In genomic region chr9:13266172-13266571, GRCh38 we compare ENCODE assay signal across 17 cellular contexts. TPM values are rescaled to one million over a fixed set of nuclear protein-coding genes. Genes with fewer than 3 reads are reported as not detected.
DNase-seq lines count a peak whose midpoint lies in the region; ATAC-seq, FAIRE-seq and TF ChIP-seq lines count a peak whose summit lies in the region.
"Had no signal": no experiment of that assay in that cellular context is flagged by ENCODE, and none has a peak within 500 bp of the region (broad histone marks: within the 10 kb centered on the region; RNA-seq: fewer than 3 reads in every experiment).

No MANE protein-coding gene starts in this region.

- ATAC-seq in right lobe of liver (peak in 2 of 4 donors; percentile 45 to 47), HepG2 (no peak), mucosa of descending colon (no peak)
- no peak for ATAC-seq in activated T-helper 17 cell treated with anti-CD3 and anti-CD28 coated beads, Interleukin-2, amount 50 U/mL, for 72 hours (replicated peaks)
- ATAC-seq: left lobe of liver had no signal

- H3K9me3 Mint-ChIP-seq in chondrocyte (ENCODE audit: low read depth) (no peaks in the 10 kb centered on the region), mesothelial cell of epicardium (peaks cover 2% of the 10 kb centered on the region)
- peaks cover 4% of the 10 kb centered on the region for H3K9me3 Mint-ChIP-seq in activated T-helper 17 cell treated with anti-CD3 and anti-CD28 coated beads, Interleukin-2, amount 50 U/mL, for 72 hours
- H3K9me3 Mint-ChIP-seq: activated naive CD4-positive, alpha-beta T cell treated with anti-CD3 and anti-CD28 coated beads, Interleukin-2, amount 10 ng/mL, durations not matched to agents 7 days and 5 days; H9 had no signal

- BruUV-seq in HepG2 (replicated peaks; lab: Mats Ljungman, UMichigan) = no TSS peak

- intact Hi-C loops in right lobe of liver (cut with DNase I) = no loop called here
- intact Hi-C loops in HepG2 (cut with micrococcal nuclease; ENCODE audit: unreplicated experiment) = no loop called here
- intact Hi-C loops in mucosa of descending colon (cut with DNase I, micrococcal nuclease) = no loop called here

- H2AFZ ChIP-seq in HepG2 (ENCODE audit: low read length) = no peak overlapping the region

- no peaks in the 10 kb centered on the region for H3K27me3 ChIP-seq in right lobe of liver
- no peaks in the 10 kb centered on the region for H3K27me3 ChIP-seq in HepG2 (ENCODE audit: control insufficient read depth in 1 of 2, insufficient read depth in 2 of 2, low read length in 2 of 2)
- H3K27me3 ChIP-seq: neutrophil had no signal

- H3K9me3 ChIP-seq in right lobe of liver (no peaks in the 10 kb centered on the region), HepG2 (ENCODE audit: low read length) (no peaks in the 10 kb centered on the region), mucosa of descending colon (no peaks in the 10 kb centered on the region)
- H3K9me3 ChIP-seq: neutrophil had no signal

- no peak for TF ChIP-seq EP300 in HepG2 (IDR thresholded peaks at IDR 0.05; ENCODE audit: low read depth in 2 of 2, low read length in 2 of 2)
- no peak for TF ChIP-seq EP300 in HepG2 (CRISPR knock-in tag; IDR thresholded peaks at IDR 0.05; ENCODE audit: borderline replicate concordance)

- TF ChIP-seq POLR2A in right lobe of liver (IDR thresholded peaks at IDR 0.05) = no peak
- TF ChIP-seq POLR2A in HepG2 (IDR thresholded peaks at IDR 0.05; ENCODE audit: insufficient read depth in 1 of 2, low read depth in 2 of 2, low read length in 2 of 2) = no peak

- DNase-seq in right lobe of liver = no peak
- DNase-seq in HepG2 (ENCODE audit: low spot score) = no peak
- no peak for DNase-seq in chondrocyte (ENCODE audit: low spot score)
- DNase-seq in mesothelial cell of epicardium (ENCODE audit: low spot score in 2 of 2, unreplicated experiment in 2 of 2) = no peak
- no peak for DNase-seq in mucosa of descending colon
- no peak for DNase-seq in D341Med (ENCODE audit: low spot score)
- DNase-seq in NCI-H69 (lab: John Stamatoyannopoulos, UW) = no peak
- DNase-seq: activated CD4-positive, alpha-beta memory T cell treated with anti-CD3 and anti-CD28 coated beads for 36 hours; activated naive CD4-positive, alpha-beta T cell treated with anti-CD3 and anti-CD28 coated beads, Interleukin-2, amount 10 ng/mL, durations not matched to agents 7 days and 5 days; H9; MV-4-11; NCI-H524 treated with DMSO at 0.1 percent for 48 hours had no signal

- no peaks in the 10 kb centered on the region for H3K79me2 ChIP-seq in HepG2 (ENCODE audit: insufficient read depth, low read length)

- H3K27ac Mint-ChIP-seq in chondrocyte (ENCODE audit: unreplicated experiment) (peak overlapping the region; percentile 52), mesothelial cell of epicardium (peak overlapping the region; percentile 72)
- H3K27ac Mint-ChIP-seq in activated T-helper 17 cell treated with anti-CD3 and anti-CD28 coated beads, Interleukin-2, amount 50 U/mL, for 72 hours = no peak overlapping the region
- H3K27ac Mint-ChIP-seq: activated CD4-positive, alpha-beta memory T cell treated with anti-CD3 and anti-CD28 coated beads for 36 hours; activated naive CD4-positive, alpha-beta T cell treated with anti-CD3 and anti-CD28 coated beads, Interleukin-2, amount 10 ng/mL, durations not matched to agents 7 days and 5 days; dendritic cell treated with granulocyte-macrophage colony-stimulating factor and Interleukin-4, amounts not matched to agents 40 ng/mL and 50 ng/mL, for 4 days had no signal

- H3K4me2 ChIP-seq in HepG2 (ENCODE audit: low read depth, low read length) = no peak overlapping the region

- H3K27ac ChIP-seq in right lobe of liver (peak overlapping the region in 2 of 3 donors; percentile 4 to 59), HepG2 (ENCODE audit: extremely low read length, insufficient read depth, low read length) (no peak overlapping the region)
- H3K27ac ChIP-seq: neutrophil, RWPE1 had no signal

- H3K4me3 ChIP-seq in right lobe of liver (no peak overlapping the region), HepG2 (replicated peaks in 1 of 3; ENCODE audit: insufficient read depth in 1 of 3, low read depth in 2 of 3, low read length in 3 of 3) (no peak overlapping the region), mucosa of descending colon (no peak overlapping the region)

- no peak for TF ChIP-seq CTCF in right lobe of liver (IDR thresholded peaks at IDR 0.05)
- TF ChIP-seq CTCF in HepG2 (CRISPR knock-in tag; IDR thresholded peaks at IDR 0.05) = no peak
- no peak for TF ChIP-seq CTCF in chondrocyte (IDR thresholded peaks at IDR 0.05)
- no peak for TF ChIP-seq CTCF in mesothelial cell of epicardium (IDR thresholded peaks at IDR 0.05; ENCODE audit: unreplicated experiment)
- no peak for TF ChIP-seq CTCF in mucosa of descending colon (IDR thresholded peaks at IDR 0.05)

- in situ Hi-C loops in HepG2 (cut with HindIII; ENCODE audit: extremely low pct_ligation_motif_present, low pct_unique_long_range_greater_than_20kb) = no loop called here

- 35% methylated on average over 2 of the region's 2 CpGs for WGBS in right lobe of liver (ENCODE audit: insufficient coverage, low coverage, low lambda C conversion rate, missing lambda C conversion rate)
- 80% methylated on average over 2 of the region's 2 CpGs for WGBS in HepG2 (ENCODE audit: low lambda C conversion rate)

- no peaks in the 10 kb centered on the region for H3K27me3 Mint-ChIP-seq in chondrocyte (ENCODE audit: low read depth)
- H3K27me3 Mint-ChIP-seq in mesothelial cell of epicardium (ENCODE audit: low read depth) = no peaks in the 10 kb centered on the region
- no peaks in the 10 kb centered on the region for H3K27me3 Mint-ChIP-seq in activated T-helper 17 cell treated with anti-CD3 and anti-CD28 coated beads, Interleukin-2, amount 50 U/mL, for 72 hours
- H3K27me3 Mint-ChIP-seq: activated CD4-positive, alpha-beta memory T cell treated with anti-CD3 and anti-CD28 coated beads for 36 hours; activated naive CD4-positive, alpha-beta T cell treated with anti-CD3 and anti-CD28 coated beads, Interleukin-2, amount 10 ng/mL, durations not matched to agents 7 days and 5 days; dendritic cell treated with granulocyte-macrophage colony-stimulating factor and Interleukin-4, amounts not matched to agents 40 ng/mL and 50 ng/mL, for 4 days had no signal

- H3K4me1 Mint-ChIP-seq in chondrocyte (ENCODE audit: low read depth) = peaks cover 52% of the 10 kb centered on the region
- peaks cover 67% of the 10 kb centered on the region for H3K4me1 Mint-ChIP-seq in mesothelial cell of epicardium
- H3K4me1 Mint-ChIP-seq in activated T-helper 17 cell treated with anti-CD3 and anti-CD28 coated beads, Interleukin-2, amount 50 U/mL, for 72 hours = no peaks in the 10 kb centered on the region
- H3K4me1 Mint-ChIP-seq: activated naive CD4-positive, alpha-beta T cell treated with anti-CD3 and anti-CD28 coated beads, Interleukin-2, amount 10 ng/mL, durations not matched to agents 7 days and 5 days had no signal

- CTCF ChIA-PET in HepG2 (lab: Yijun Ruan, JAX; ENCODE audit: low intra/inter-chr PET ratio, low total read pairs) = no interaction called here

- no peak for FAIRE-seq in HepG2 (lab: Jason Lieb, UNC)

- H3K36me3 ChIP-seq in right lobe of liver (no peaks in the 10 kb centered on the region), HepG2 (replicated peaks in 1 of 2; ENCODE audit: control insufficient read depth in 1 of 2, insufficient read depth in 2 of 2, low read length in 2 of 2) (no peaks in the 10 kb centered on the region), mucosa of descending colon (ENCODE audit: low read depth) (no peaks in the 10 kb centered on the region)
- H3K36me3 ChIP-seq: neutrophil had no signal

- H3K4me3 Mint-ChIP-seq in chondrocyte (ENCODE audit: unreplicated experiment) (peak overlapping the region; percentile 30), mesothelial cell of epicardium (no peak overlapping the region)
- no peak overlapping the region for H3K4me3 Mint-ChIP-seq in activated T-helper 17 cell treated with anti-CD3 and anti-CD28 coated beads, Interleukin-2, amount 50 U/mL, for 72 hours
- H3K4me3 Mint-ChIP-seq: activated CD4-positive, alpha-beta memory T cell treated with anti-CD3 and anti-CD28 coated beads for 36 hours; activated naive CD4-positive, alpha-beta T cell treated with anti-CD3 and anti-CD28 coated beads, Interleukin-2, amount 10 ng/mL, durations not matched to agents 7 days and 5 days; dendritic cell treated with granulocyte-macrophage colony-stimulating factor and Interleukin-4, amounts not matched to agents 40 ng/mL and 50 ng/mL, for 4 days; H9 had no signal

- no peaks in the 10 kb centered on the region for H4K20me1 ChIP-seq in HepG2 (ENCODE audit: insufficient read depth, low read length)

- no peaks in the 10 kb centered on the region for H3K4me1 ChIP-seq in right lobe of liver
- H3K4me1 ChIP-seq in HepG2 (ENCODE audit: insufficient read depth, low read length) = no peaks in the 10 kb centered on the region
- H3K4me1 ChIP-seq in mucosa of descending colon (ENCODE audit: low read depth) = no peaks in the 10 kb centered on the region

- H3K36me3 Mint-ChIP-seq in chondrocyte (ENCODE audit: low read depth) (no peaks in the 10 kb centered on the region), mesothelial cell of epicardium (peaks cover 15% of the 10 kb centered on the region)
- no peaks in the 10 kb centered on the region for H3K36me3 Mint-ChIP-seq in activated T-helper 17 cell treated with anti-CD3 and anti-CD28 coated beads, Interleukin-2, amount 50 U/mL, for 72 hours (ENCODE audit: low read depth)
- H3K36me3 Mint-ChIP-seq: activated CD4-positive, alpha-beta memory T cell treated with anti-CD3 and anti-CD28 coated beads for 36 hours; activated naive CD4-positive, alpha-beta T cell treated with anti-CD3 and anti-CD28 coated beads, Interleukin-2, amount 10 ng/mL, durations not matched to agents 7 days and 5 days had no signal

- no peak for TF ChIP-seq RAD21 in HepG2 (CRISPR knock-in tag; IDR thresholded peaks at IDR 0.05)

- POLR2A ChIA-PET in HepG2 (lab: Yijun Ruan, JAX) = no interaction called here

- H3K9ac ChIP-seq in HepG2 (ENCODE audit: insufficient read depth, low read depth, low read length) = no peak overlapping the region

RNA-seq across cellular contexts. Expression of gene MPDZ, which starts 13.3 kb away (rescaled TPM):
- 10 to 100 TPM; 29.3 to 62.8 (median 49.3) TPM for total RNA-seq in right lobe of liver
- total RNA-seq in HepG2 (2016; rRNA removed; fragmentation: Illumina TruSeq; extraction: Trizol) = 11.1 and 14.7 TPM in 2 replicates
- 3.5 and 4.1 TPM in 2 replicates for total RNA-seq in HepG2 (2016; cell fraction: cytosol; rRNA removed; fragmentation: Illumina TruSeq; extraction: Trizol; ENCODE audit: low read depth)
- total RNA-seq in HepG2 (2016; cell fraction: insoluble cytoplasmic fraction; rRNA removed; fragmentation: Illumina TruSeq; extraction: Trizol) = 9.6 and 13.2 TPM in 2 replicates
- total RNA-seq in HepG2 (2016; cell fraction: membrane; rRNA removed; fragmentation: Illumina TruSeq; extraction: Trizol) = 4.1 and 5.4 TPM in 2 replicates
- 23.5 and 24.6 TPM in 2 replicates for total RNA-seq in HepG2 (2016; cell fraction: nucleus; rRNA removed; fragmentation: Illumina TruSeq; extraction: Trizol)
- 12.1 and 12.4 TPM in 2 replicates for polyA plus RNA-seq in HepG2 (2011; rRNA removed)
- 3.3 and 4.8 TPM in 2 replicates for polyA plus RNA-seq in HepG2 (2011; cell fraction: cytosol; rRNA removed)
- polyA plus RNA-seq in HepG2 (2011; cell fraction: nucleus; rRNA removed) = 40.3 and 51.2 TPM in 2 replicates
- polyA plus RNA-seq in HepG2 (2012) = 9.0 and 10.7 TPM in 2 replicates
- polyA plus RNA-seq in HepG2 (2016; cell fraction: cytosol; fragmentation: Illumina TruSeq; extraction: Trizol; ENCODE audit: low read depth) = 0.50 and 0.54 TPM in 2 replicates
- polyA plus RNA-seq in HepG2 (2016; cell fraction: insoluble cytoplasmic fraction; fragmentation: Illumina TruSeq; extraction: Trizol; ENCODE audit: low read depth) = 8.1 and 9.3 TPM in 2 replicates
- polyA plus RNA-seq in HepG2 (2016; cell fraction: membrane; fragmentation: Illumina TruSeq; extraction: Trizol; ENCODE audit: low read depth) = 1.3 and 1.7 TPM in 2 replicates
- 27.4 and 28.5 TPM in 2 replicates for polyA plus RNA-seq in HepG2 (2016; cell fraction: nucleus; fragmentation: Illumina TruSeq; extraction: Trizol; ENCODE audit: insufficient read depth, low read depth)
- polyA minus RNA-seq in HepG2 (2011; rRNA and poly(A)+ RNA removed; ENCODE audit: low replicate concordance) = 2.3 and 6.5 TPM in 2 replicates
- polyA minus RNA-seq in HepG2 (2011; cell fraction: cytosol; rRNA and poly(A)+ RNA removed) = 7.4 and 10.9 TPM in 2 replicates
- 52.7 and 69.1 TPM in 2 replicates for polyA minus RNA-seq in HepG2 (2011; cell fraction: nucleus; rRNA and poly(A)+ RNA removed)
- total RNA-seq in chondrocyte = 42.5 to 60.4 TPM (median 46.9 TPM) in 3 replicates
- 183 to 190 TPM (median 187 TPM) in 3 replicates for total RNA-seq in mesothelial cell of epicardium
- total RNA-seq in activated T-helper 17 cell treated with anti-CD3 and anti-CD28 coated beads, Interleukin-2, amount 50 U/mL, for 72 hours = not detected
- 10 to 100 TPM in 1 of 3 donors, 1 to 10 TPM in 2; 3.4 to 50.7 (median 4.9) TPM for total RNA-seq in mucosa of descending colon
- total RNA-seq: activated CD4-positive, alpha-beta memory T cell treated with anti-CD3 and anti-CD28 coated beads for 36 hours had no signal

Comparison
In these comparisons a context has a peak if more than half of its experiments do, and no peak if none do; other contexts are left out.
1. RNA of gene MPDZ, which starts 13.3 kb away (total RNA-seq): 183 to 190 TPM in mesothelial cell of epicardium, 29.3 to 62.8 TPM in right lobe of liver, 42.5 to 60.4 TPM in chondrocyte, 3.5 to 24.6 TPM in HepG2 and 3.4 to 50.7 TPM in mucosa of descending colon; not detected in activated T-helper 17 cell treated with anti-CD3 and anti-CD28 coated beads, Interleukin-2, amount 50 U/mL, for 72 hours; every median in the first group is over 4 times any median in the second.